In the genomic region with DNA sequence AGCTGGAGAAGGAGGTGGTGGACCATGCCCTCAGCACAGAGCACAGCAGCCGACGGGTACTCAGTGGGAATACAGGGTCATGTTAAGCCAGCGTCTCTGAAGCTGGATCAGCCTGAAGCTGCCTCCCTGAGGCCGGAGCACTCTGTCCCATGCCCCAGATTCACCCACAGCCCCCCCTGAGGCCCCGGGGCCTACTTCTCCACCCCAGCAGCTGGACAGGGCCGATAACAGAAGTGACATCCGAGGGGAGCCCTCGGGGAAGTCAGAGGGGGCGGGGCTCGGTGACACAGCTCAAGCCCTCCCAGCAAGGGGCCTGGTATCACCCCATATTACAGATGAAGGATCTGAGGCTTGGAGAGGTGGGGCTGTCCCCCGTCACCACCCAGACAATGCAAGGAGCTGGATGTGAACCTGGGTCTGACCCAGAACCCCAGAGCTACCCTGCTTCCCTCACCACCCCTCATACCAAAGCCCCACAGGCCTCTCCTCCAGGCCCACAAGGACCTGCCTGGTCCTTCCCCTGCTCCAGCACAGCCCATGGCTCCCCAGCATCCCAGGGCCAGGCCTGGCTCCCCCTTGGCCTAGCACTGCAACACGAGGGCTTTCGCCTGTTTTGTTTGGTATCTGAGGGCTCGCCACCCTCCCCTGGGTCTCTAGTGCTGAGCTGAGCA, we compare ENCODE assay signal across 12 cellular contexts. TPM values are rescaled to one million over a fixed set of nuclear protein-coding genes. Genes with fewer than 3 reads are reported as not detected.
DNase-seq lines count a peak whose midpoint lies in the region; ATAC-seq, FAIRE-seq and TF ChIP-seq lines count a peak whose summit lies in the region.
"Had no signal": no experiment of that assay in that cellular context is flagged by ENCODE, and none has a peak within 500 bp of the region (broad histone marks: within the 10 kb centered on the region; RNA-seq: fewer than 3 reads in every experiment).

No MANE protein-coding gene starts in this region.

- H3K4me2 ChIP-seq in OCI-LY3 (ENCODE audit: low read length) = peak overlapping the region; percentile 90
- peak overlapping the region; percentile 36 for H3K4me2 ChIP-seq in GM12878 (ENCODE audit: control insufficient read depth, insufficient read depth)
- H3K4me2 ChIP-seq in trophoblast cell (ENCODE audit: low read length) = no peak overlapping the region

- BruUV-seq in GM12878 (replicated peaks; lab: Mats Ljungman, UMichigan) = no TSS peak

- TF ChIP-seq CTCF in GM10266 (IDR thresholded peaks at IDR 0.05; ENCODE audit: control insufficient read depth, insufficient read depth, low read depth, missing control alignments) (no peak), OCI-LY3 (IDR thresholded peaks at IDR 0.05; ENCODE audit: low read depth, low read length) (0 out of 2 replicates have a peak, but pooled peaks have one; percentile 11), GM12878 (IDR thresholded peaks at IDR 0.05 in 2 of 3, conservative IDR thresholded peaks at IDR 0.05 in 1 of 3; ENCODE audit: control insufficient read depth in 2 of 3, extremely low read depth in 1 of 3, insufficient read depth in 1 of 3, low read depth in 3 of 3, low read length in 3 of 3) (no peak)

- no peaks in the 10 kb centered on the region for H3K79me1 ChIP-seq in trophoblast cell (ENCODE audit: low read length)

- H3K79me2 ChIP-seq in OCI-LY3 (ENCODE audit: low read length) (peaks cover 97% of the 10 kb centered on the region), GM12878 (ENCODE audit: control insufficient read depth, insufficient read depth, low read length) (peaks cover 13% of the 10 kb centered on the region), trophoblast cell (ENCODE audit: control insufficient read depth, insufficient read depth, low read length, poor library complexity) (peaks cover 4% of the 10 kb centered on the region)

- no peak for FAIRE-seq in GM12878 (lab: Jason Lieb, UNC)
- FAIRE-seq: small intestine had no signal

- no peak overlapping the region for H4K91ac ChIP-seq in trophoblast cell (ENCODE audit: low read depth, low read length)

- no peak overlapping the region for H3K14ac ChIP-seq in trophoblast cell (ENCODE audit: low read length)

- no peak overlapping the region for H2BK120ac ChIP-seq in trophoblast cell (ENCODE audit: insufficient read depth, low read length, poor library complexity)

- no peak overlapping the region for H3K4ac ChIP-seq in trophoblast cell (ENCODE audit: low read depth, low read length)

- in situ Hi-C loops in GM12878 (cut with MboI) = no loop called here

- H2BK12ac ChIP-seq in trophoblast cell (ENCODE audit: low read length) = no peak overlapping the region

- intact Hi-C loops in GM12878 (cut with micrococcal nuclease; ENCODE audit: unreplicated experiment) = no loop called here

- H2BK5ac ChIP-seq in trophoblast cell (ENCODE audit: low read depth, low read length, poor library complexity) = no peak overlapping the region

- H3K4me3 ChIP-seq in OCI-LY3 (ENCODE audit: low read length) (peak overlapping the region; percentile 73), GM12878 (no peak overlapping the region), trophoblast cell (ENCODE audit: low read depth, low read length) (no peak overlapping the region)

- peak; percentile 67 for ATAC-seq in GM12878
- ATAC-seq in activated CD4-positive, CD25-positive, alpha-beta regulatory T cell treated with anti-CD3 and anti-CD28 coated beads, Interleukin-2, amount 50 U/mL, for 24 hours = no peak

- H4K12ac ChIP-seq in trophoblast cell (ENCODE audit: low read depth, low read length) = no peak overlapping the region

- H3K23ac ChIP-seq in trophoblast cell (ENCODE audit: low read length) = no peak overlapping the region

- H3K9me3 ChIP-seq in OCI-LY3 (ENCODE audit: insufficient read depth, low read length) (no peaks in the 10 kb centered on the region), GM12878 (replicated peaks; ENCODE audit: control insufficient read depth, insufficient read depth, low read length) (no peaks in the 10 kb centered on the region), trophoblast cell (ENCODE audit: insufficient read depth, low read depth, low read length) (no peaks in the 10 kb centered on the region)

- 22% methylated on average over 14 of the region's 14 CpGs for WGBS in GM12878 (ENCODE audit: insufficient coverage, insufficient replicate concordance, low lambda C conversion rate, missing lambda C conversion rate)
- WGBS in trophoblast cell (ENCODE audit: extremely low coverage, insufficient coverage, insufficient read length) = no CpG with 5 or more reads among the region's 14 CpGs

- H2AK5ac ChIP-seq in trophoblast cell (ENCODE audit: low read length) = no peak overlapping the region

- no peak overlapping the region for H4K8ac ChIP-seq in trophoblast cell (ENCODE audit: low read depth, low read length)

- peak overlapping the region; percentile 87 for H3K9ac ChIP-seq in OCI-LY3 (ENCODE audit: low read length)
- H3K9ac ChIP-seq in GM12878 (ENCODE audit: control insufficient read depth, insufficient read depth, low read length) = peak overlapping the region; percentile 44; the same call in 1 of the 2 replicates
- no peak overlapping the region for H3K9ac ChIP-seq in trophoblast cell (ENCODE audit: low read length)

- H2AFZ ChIP-seq in OCI-LY3 (ENCODE audit: low read depth, low read length) (no peak overlapping the region), GM12878 (ENCODE audit: control insufficient read depth, low read depth, low read length) (no peak overlapping the region), trophoblast cell (ENCODE audit: insufficient read depth, low read length, poor library complexity) (no peak overlapping the region)

- no peaks in the 10 kb centered on the region for H3K27me3 ChIP-seq in OCI-LY3 (ENCODE audit: low read depth, low read length)
- no peaks in the 10 kb centered on the region for H3K27me3 ChIP-seq in GM12878 (replicated peaks in 1 of 2; ENCODE audit: control insufficient read depth in 2 of 2, insufficient read depth in 2 of 2, low read length in 1 of 2)
- no peaks in the 10 kb centered on the region for H3K27me3 ChIP-seq in trophoblast cell (ENCODE audit: insufficient read depth, low read length)

- peaks cover 31% of the 10 kb centered on the region for H4K20me1 ChIP-seq in OCI-LY3 (ENCODE audit: insufficient read depth, low read length)
- H4K20me1 ChIP-seq in GM12878 (ENCODE audit: control insufficient read depth, insufficient read depth) = no peaks in the 10 kb centered on the region

- POLR2A ChIA-PET in GM12878 (lab: Charles Lee) = interaction anchor here (0.6 to 3.9 kb wide), 5 partner anchors 12 to 362 kb away, joined by 3 to 27 read pairs (median 4); partner anchors contain the start of genes CIRBP, MED16, PTBP1 and RNU6-9

- TF ChIP-seq EP300 in GM12878 (IDR thresholded peaks at IDR 0.05; ENCODE audit: borderline replicate concordance in 1 of 2, control insufficient read depth in 1 of 2, low read depth in 2 of 2, low read length in 2 of 2) = no peak

- CTCF ChIA-PET in GM12878 (lab: Yijun Ruan, JAX) = interaction anchor here (0.9 to 4.2 kb wide), 5 partner anchors 9 to 138 kb away, joined by 3 to 40 read pairs (median 4); partner anchors contain the start of genes KISS1R, MED16 and RNU6-9

- H3K4me1 ChIP-seq in OCI-LY3 (ENCODE audit: low read length) = peaks cover 55% of the 10 kb centered on the region
- H3K4me1 ChIP-seq in GM12878 (ENCODE audit: control insufficient read depth, insufficient read depth, low read length) = peaks cover 40% of the 10 kb centered on the region
- peaks cover 2 to 13% of the 10 kb centered on the region in 2 experiments for H3K4me1 ChIP-seq in trophoblast cell (ENCODE audit: control insufficient read depth in 1 of 2, insufficient read depth in 2 of 2, low read length in 2 of 2)

- no peak for TF ChIP-seq POLR2A in GM12878 (IDR thresholded peaks at IDR 0.05; ENCODE audit: low read depth, low read length)

- RAD21 ChIA-PET in GM12878 (lab: Charles Lee; ENCODE audit: unreplicated experiment) = interaction anchor here (0.9 to 4.4 kb wide), 5 partner anchors 12 to 77 kb away, joined by 3 to 30 read pairs (median 18); partner anchors contain the start of genes MED16, RNU6-9 and WDR18

- H3K18ac ChIP-seq in trophoblast cell (ENCODE audit: low read length) = peak overlapping the region; percentile 25

- DNase-seq in GM10266 (ENCODE audit: extremely low spot score) (peak; percentile 75), GM12878 (ENCODE audit: low read depth, low spot score) (no peak), trophoblast cell (no peak), SHP77 (lab: John Stamatoyannopoulos, UW) (no peak), cerebellar nuclear complex (lab: John Stamatoyannopoulos, UW) (no peak)
- DNase-seq: activated CD8-positive, alpha-beta memory T cell treated with anti-CD3 and anti-CD28 coated beads, Interleukin-2, amount 50 U/mL, for 48 hours; NCI-H1694; NCI-H82; small intestine had no signal

- H3K27ac ChIP-seq in OCI-LY3 (ENCODE audit: low read length) (peak overlapping the region; percentile 96), GM12878 (ENCODE audit: control insufficient read depth, insufficient read depth) (peak overlapping the region; percentile 56; the same call in 1 of the 2 replicates), trophoblast cell (ENCODE audit: low read depth, low read length) (no peak overlapping the region)

- no peak for TF ChIP-seq RAD21 in GM12878 (IDR thresholded peaks at IDR 0.05; ENCODE audit: insufficient read depth, low read depth, low read length)

- H3K36me3 ChIP-seq in OCI-LY3 (replicated peaks; ENCODE audit: low read depth, low read length) = peaks cover 43% of the 10 kb centered on the region
- H3K36me3 ChIP-seq in GM12878 (ENCODE audit: control insufficient read depth in 2 of 2, insufficient read depth in 2 of 2, low read length in 1 of 2) = no peaks in the 10 kb centered on the region; a peak in 1 of 4 replicates
- H3K36me3 ChIP-seq in trophoblast cell (ENCODE audit: control insufficient read depth in 1 of 2, insufficient read depth in 2 of 2, low read length in 2 of 2) = peaks cover 0 to 5% of the 10 kb centered on the region in 2 experiments

- SMC1A ChIA-PET in GM12878 (lab: Charles Lee; ENCODE audit: uncharacterized antibody, unreplicated experiment) = interaction anchor here (1.1 to 2.4 kb wide), 7 partner anchors 9 to 137 kb away, joined by 3 to 15 read pairs (median 8); partner anchors contain the start of genes MED16, RNU6-9 and WDR18

RNA-seq across cellular contexts. Expression of gene R3HDM4, which starts 5.7 kb away (rescaled TPM):
- total RNA-seq in GM12878 (2013; cell fraction: nucleolus; rRNA removed) = 17.9 and 20.1 TPM in 2 replicates
- total RNA-seq in GM12878 (2014; rRNA removed) (24.3 and 28.1 TPM in 2 replicates), GM12878 (2014; rRNA removed; fragmentation: Illumina TruSeq; extraction: Trizol) (18.2 and 19.6 TPM in 2 replicates), GM12878 (2021) (51.6 and 54.5 TPM in 2 replicates)
- 14.1 TPM for polyA plus RNA-seq in GM12878 (2011; ENCODE audit: low read depth)
- polyA plus RNA-seq in GM12878 (2011; rRNA removed) (12.1 and 26.1 TPM in 2 replicates), GM12878 (2014; fragmentation: Illumina TruSeq; extraction: Trizol) (16.4 and 27.2 TPM in 2 replicates), GM12878 (2014; fragmentation: Nextera tagmentation; extraction: Ambion mirVana) (1 to 10 TPM; 1.3 to 4.2 TPM), GM12878 (2014; rRNA removed) (65.8 and 78.8 TPM in 2 replicates), GM12878 (2016; fragmentation: Nextera tagmentation; extraction: Ambion mirVana) (10 to 100 TPM; 36.0 to 44.0 TPM)
- 43.8 and 54.5 TPM in 2 replicates for polyA plus RNA-seq in GM12878 (2011; cell fraction: cytosol; rRNA removed)
- polyA plus RNA-seq in GM12878 (2011; cell fraction: nucleus; rRNA removed) = 41.0 and 44.6 TPM in 2 replicates
- 39.6 and 50.1 TPM in 2 replicates for polyA plus RNA-seq in GM12878 (2012)
- 8.9 and 20.7 TPM in 2 replicates for polyA minus RNA-seq in GM12878 (2011; rRNA and poly(A)+ RNA removed)
- polyA minus RNA-seq in GM12878 (2011; cell fraction: cytosol; rRNA and poly(A)+ RNA removed) = 11.9 and 12.1 TPM in 2 replicates
- polyA minus RNA-seq in GM12878 (2011; cell fraction: nucleus; rRNA and poly(A)+ RNA removed) = 4.8 and 6.7 TPM in 2 replicates
- polyA plus RNA-seq in trophoblast cell (2013) = 51.5 and 52.5 TPM in 2 replicates

RNA-seq across cellular contexts. Expression of gene KISS1R, which starts 9.8 kb away (rescaled TPM):
- total RNA-seq in GM12878 (2013; cell fraction: nucleolus; rRNA removed) = 16.9 and 18.1 TPM in 2 replicates
- 0.60 and 2.7 TPM in 2 replicates for total RNA-seq in GM12878 (2014; rRNA removed)
- total RNA-seq in GM12878 (2014; rRNA removed; fragmentation: Illumina TruSeq; extraction: Trizol) = not detected in 2 replicates
- total RNA-seq in GM12878 (2021) = 1.8 TPM in 2 replicates
- polyA plus RNA-seq in GM12878 (2011; ENCODE audit: low read depth) = 0.30 TPM
- polyA plus RNA-seq in GM12878 (2011; rRNA removed) = 1.6 and 2.8 TPM in 2 replicates
- 2.7 and 4.7 TPM in 2 replicates for polyA plus RNA-seq in GM12878 (2011; cell fraction: cytosol; rRNA removed)
- 19.3 and 20.1 TPM in 2 replicates for polyA plus RNA-seq in GM12878 (2011; cell fraction: nucleus; rRNA removed)
- 1.9 and 2.3 TPM in 2 replicates for polyA plus RNA-seq in GM12878 (2012)
- not detected in 2 replicates for polyA plus RNA-seq in GM12878 (2014; fragmentation: Illumina TruSeq; extraction: Trizol)
- polyA plus RNA-seq in GM12878 (2014; fragmentation: Nextera tagmentation; extraction: Ambion mirVana) = under 1 TPM in 1 of 2 experiments, not detected in 1; 0.13 TPM
- 0.83 and 2.1 TPM in 2 replicates for polyA plus RNA-seq in GM12878 (2014; rRNA removed)
- polyA plus RNA-seq in GM12878 (2016; fragmentation: Nextera tagmentation; extraction: Ambion mirVana) = 1 to 10 TPM in 1 of 2 experiments, under 1 TPM in 1; 0.14 to 1.4 TPM
- polyA minus RNA-seq in GM12878 (2011; rRNA and poly(A)+ RNA removed) = 0.29 and 1.3 TPM in 2 replicates
- 1.9 and 2.8 TPM in 2 replicates for polyA minus RNA-seq in GM12878 (2011; cell fraction: cytosol; rRNA and poly(A)+ RNA removed)
- 1.7 and 3.2 TPM in 2 replicates for polyA minus RNA-seq in GM12878 (2011; cell fraction: nucleus; rRNA and poly(A)+ RNA removed)
- 0.10 and 0.14 TPM in 2 replicates for polyA plus RNA-seq in trophoblast cell (2013)

RNA-seq across cellular contexts. Expression of gene RNU6-9, which starts 14.0 kb away (rescaled TPM):
- total RNA-seq in GM12878 (2013; cell fraction: nucleolus; rRNA removed) = not detected in 2 replicates
- total RNA-seq in GM12878 (2014; rRNA removed) (not detected in 2 replicates), GM12878 (2014; rRNA removed; fragmentation: Illumina TruSeq; extraction: Trizol) (not detected in 2 replicates), GM12878 (2021) (not detected in 2 replicates)
- not detected for polyA plus RNA-seq in GM12878 (2011; ENCODE audit: low read depth)
- polyA plus RNA-seq in GM12878 (2011; rRNA removed) (not detected in 2 replicates), GM12878 (2014; fragmentation: Illumina TruSeq; extraction: Trizol) (not detected in 2 replicates), GM12878 (2014; fragmentation: Nextera tagmentation; extraction: Ambion mirVana) (not detected), GM12878 (2014; rRNA removed) (not detected in 2 replicates), GM12878 (2016; fragmentation: Nextera tagmentation; extraction: Ambion mirVana) (not detected)
- polyA plus RNA-seq in GM12878 (2011; cell fraction: cytosol; rRNA removed) = not detected in 2 replicates
- polyA plus RNA-seq in GM12878 (2011; cell fraction: nucleus; rRNA removed) = not detected in 2 replicates
- not detected in 2 replicates for polyA plus RNA-seq in GM12878 (2012)
- 1,322 TPM in 1 of 2 replicates, not detected in the other for polyA minus RNA-seq in GM12878 (2011; rRNA and poly(A)+ RNA removed)
- polyA minus RNA-seq in GM12878 (2011; cell fraction: cytosol; rRNA and poly(A)+ RNA removed) = not detected in 2 replicates
- under 0.01 TPM in 1 of 2 replicates, not detected in the other for polyA minus RNA-seq in GM12878 (2011; cell fraction: nucleus; rRNA and poly(A)+ RNA removed)
- not detected in 2 replicates for polyA plus RNA-seq in trophoblast cell (2013)
- polyA plus RNA-seq: esophagus, small intestine had no signal

RNA-seq across cellular contexts. Expression of gene MED16, which starts 14.3 kb away (rescaled TPM):
- total RNA-seq in GM12878 (2013; cell fraction: nucleolus; rRNA removed) = 36.0 and 39.7 TPM in 2 replicates
- total RNA-seq in GM12878 (2014; rRNA removed) (10.7 and 14.5 TPM in 2 replicates), GM12878 (2014; rRNA removed; fragmentation: Illumina TruSeq; extraction: Trizol) (4.7 and 6.4 TPM in 2 replicates), GM12878 (2021) (48.2 and 49.4 TPM in 2 replicates)
- 14.5 TPM for polyA plus RNA-seq in GM12878 (2011; ENCODE audit: low read depth)
- polyA plus RNA-seq in GM12878 (2011; rRNA removed) (3.8 and 12.7 TPM in 2 replicates), GM12878 (2014; fragmentation: Illumina TruSeq; extraction: Trizol) (0.19 and 3.5 TPM in 2 replicates), GM12878 (2014; fragmentation: Nextera tagmentation; extraction: Ambion mirVana) (1 to 10 TPM in 1 of 2 experiments, under 1 TPM in 1; 0.56 to 3.5 TPM), GM12878 (2014; rRNA removed) (24.4 and 28.9 TPM in 2 replicates), GM12878 (2016; fragmentation: Nextera tagmentation; extraction: Ambion mirVana) (10 to 100 TPM; 49.6 to 51.1 TPM)
- 38.0 and 39.5 TPM in 2 replicates for polyA plus RNA-seq in GM12878 (2011; cell fraction: cytosol; rRNA removed)
- polyA plus RNA-seq in GM12878 (2011; cell fraction: nucleus; rRNA removed) = 36.6 and 56.4 TPM in 2 replicates
- 36.5 and 37.4 TPM in 2 replicates for polyA plus RNA-seq in GM12878 (2012)
- 16.8 and 38.4 TPM in 2 replicates for polyA minus RNA-seq in GM12878 (2011; rRNA and poly(A)+ RNA removed)
- 31.8 and 34.9 TPM in 2 replicates for polyA minus RNA-seq in GM12878 (2011; cell fraction: cytosol; rRNA and poly(A)+ RNA removed)
- 12.5 and 26.0 TPM in 2 replicates for polyA minus RNA-seq in GM12878 (2011; cell fraction: nucleus; rRNA and poly(A)+ RNA removed)
- 24.8 and 25.9 TPM in 2 replicates for polyA plus RNA-seq in trophoblast cell (2013)

RNA-seq across cellular contexts. Expression of gene ARID3A, which starts 18.5 kb away (rescaled TPM):
- 148 and 152 TPM in 2 replicates for total RNA-seq in GM12878 (2013; cell fraction: nucleolus; rRNA removed)
- total RNA-seq in GM12878 (2014; rRNA removed) (30.2 and 34.2 TPM in 2 replicates), GM12878 (2014; rRNA removed; fragmentation: Illumina TruSeq; extraction: Trizol) (18.3 and 23.6 TPM in 2 replicates), GM12878 (2021) (68.3 and 70.0 TPM in 2 replicates)
- polyA plus RNA-seq in GM12878 (2011; ENCODE audit: low read depth) = 10.8 TPM
- polyA plus RNA-seq in GM12878 (2011; rRNA removed) (6.5 and 17.1 TPM in 2 replicates), GM12878 (2014; fragmentation: Illumina TruSeq; extraction: Trizol) (5.7 and 16.3 TPM in 2 replicates), GM12878 (2014; fragmentation: Nextera tagmentation; extraction: Ambion mirVana) (1 to 10 TPM in 1 of 2 experiments, under 1 TPM in 1; 0.76 to 1.6 TPM), GM12878 (2014; rRNA removed) (37.0 and 45.1 TPM in 2 replicates), GM12878 (2016; fragmentation: Nextera tagmentation; extraction: Ambion mirVana) (1 to 10 TPM; 8.9 to 9.6 TPM)
- 22.9 and 33.7 TPM in 2 replicates for polyA plus RNA-seq in GM12878 (2011; cell fraction: cytosol; rRNA removed)
- 52.3 and 76.3 TPM in 2 replicates for polyA plus RNA-seq in GM12878 (2011; cell fraction: nucleus; rRNA removed)
- polyA plus RNA-seq in GM12878 (2012) = 33.7 and 35.9 TPM in 2 replicates
- 42.1 and 69.0 TPM in 2 replicates for polyA minus RNA-seq in GM12878 (2011; rRNA and poly(A)+ RNA removed)
- polyA minus RNA-seq in GM12878 (2011; cell fraction: cytosol; rRNA and poly(A)+ RNA removed) = 48.9 and 50.8 TPM in 2 replicates
- 33.1 and 53.2 TPM in 2 replicates for polyA minus RNA-seq in GM12878 (2011; cell fraction: nucleus; rRNA and poly(A)+ RNA removed)
- 445 and 449 TPM in 2 replicates for polyA plus RNA-seq in trophoblast cell (2013)
